8 cellular contexts compared by ENCODE assay signal in the genomic region with DNA sequence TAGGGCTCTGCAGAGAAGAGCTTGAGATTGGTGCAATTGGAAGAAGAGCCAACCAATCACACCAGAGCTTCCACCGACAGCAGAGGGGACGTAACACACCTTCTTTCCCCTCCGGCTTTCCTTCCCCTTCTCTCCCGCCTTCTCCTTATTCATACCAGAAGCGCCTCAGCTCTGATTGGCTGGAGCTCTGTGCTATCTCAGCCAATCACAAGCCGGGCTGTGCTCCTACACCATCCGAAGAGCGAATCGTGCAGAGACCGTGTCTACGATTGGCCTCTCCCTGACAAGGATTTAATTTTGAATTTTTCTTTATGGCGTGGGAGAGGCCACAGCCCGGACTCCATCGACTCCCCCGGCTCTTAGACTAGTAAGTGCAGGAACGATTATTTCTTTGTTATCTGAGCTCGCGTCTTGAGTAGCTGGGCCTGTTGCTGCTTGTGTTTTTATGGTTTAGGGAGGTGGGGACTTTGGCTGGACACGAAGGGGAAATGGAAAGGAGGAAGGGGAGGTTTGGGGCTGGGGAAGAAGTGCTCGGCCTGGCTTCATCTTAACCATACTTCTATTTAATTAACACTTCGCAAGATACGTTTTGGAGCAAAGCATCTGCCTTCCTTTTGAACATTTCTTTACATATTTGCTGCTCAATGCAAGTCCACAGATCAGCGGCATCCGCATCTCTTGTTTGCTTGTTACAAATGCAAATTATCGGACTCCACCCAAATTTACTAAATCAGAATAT. TPM values are rescaled to one million over a fixed set of nuclear protein-coding genes. Genes with fewer than 3 reads are reported as not detected.
A peak's percentile ranks its signal among the peaks of the same experiment; 100 is the strongest.
DNase-seq lines count a peak whose midpoint lies in the region; ATAC-seq and TF ChIP-seq lines count a peak whose summit lies in the region.

TSS of gene PRR11 (plus strand) at position 308 of the 739 bp plus-strand sequence. CDS start 14,007 bp downstream, outside the sequence.

- H3K27ac Mint-ChIP-seq in activated T-helper 17 cell treated with anti-CD3 and anti-CD28 coated beads, Interleukin-2, amount 50 U/mL, for 72 hours = no peak within 1 kb of the TSS
- no peak within 1 kb of the TSS for H3K27ac Mint-ChIP-seq in nephron progenitor cell

- H3K4me1 ChIP-seq in DND-41 (ENCODE audit: insufficient read depth, low read length) (peaks cover 74% of the 10 kb centered on the region), subcutaneous abdominal adipose tissue (ENCODE audit: control insufficient read depth in 5 of 5, insufficient read depth in 5 of 5, low read length in 5 of 5) (peaks cover 3 to 23% (median 17%) of the 10 kb centered on the region in 5 donors)

- H4K20me1 ChIP-seq in DND-41 (ENCODE audit: insufficient read depth, low read length) = peaks cover 18% of the 10 kb centered on the region; the same call in 1 of the 2 replicates

- peak within 1 kb of the TSS; percentile 75 for H2AFZ ChIP-seq in DND-41 (ENCODE audit: low read depth, low read length)

- TF ChIP-seq CTCF in DND-41 (IDR thresholded peaks at IDR 0.05; ENCODE audit: borderline replicate concordance, extremely low read depth, low read length, poor library complexity, severe bottlenecking) (no peak), RWPE1 (conservative IDR thresholded peaks at IDR 0.05; ENCODE audit: low read depth) (no peak), nephron progenitor cell (IDR thresholded peaks at IDR 0.05) (no peak)

- ATAC-seq in DND-41 (ENCODE audit: insufficient read depth, low read depth) (peak; percentile 89), GM21717 (IDR thresholded peaks at IDR 0.05; ENCODE audit: unreplicated experiment) (peak; percentile 85)
- peak; percentile 91 for ATAC-seq in activated T-helper 17 cell treated with anti-CD3 and anti-CD28 coated beads, Interleukin-2, amount 50 U/mL, for 72 hours (replicated peaks)

- H3K9ac ChIP-seq in DND-41 (ENCODE audit: low read depth, low read length) (peak within 1 kb of the TSS; percentile 89), subcutaneous abdominal adipose tissue (ENCODE audit: low read length in 5 of 5) (peak within 1 kb of the TSS; percentile 52 to 80 (median 75))

- H3K27me3 Mint-ChIP-seq in activated T-helper 17 cell treated with anti-CD3 and anti-CD28 coated beads, Interleukin-2, amount 50 U/mL, for 72 hours = no peaks in the 10 kb centered on the region
- H3K27me3 Mint-ChIP-seq in nephron progenitor cell (ENCODE audit: low read depth, poor library complexity) = peaks cover 2% of the 10 kb centered on the region

- H3K27me3 ChIP-seq in DND-41 (ENCODE audit: insufficient read depth, low read length, poor library complexity) (no peaks in the 10 kb centered on the region), subcutaneous abdominal adipose tissue (ENCODE audit: control insufficient read depth in 5 of 5, insufficient read depth in 4 of 5, low read length in 5 of 5) (no peaks in the 10 kb centered on the region)

- peaks cover 17% of the 10 kb centered on the region for H3K36me3 ChIP-seq in DND-41 (ENCODE audit: insufficient read depth, low read length)
- H3K36me3 ChIP-seq in subcutaneous abdominal adipose tissue (ENCODE audit: control insufficient read depth in 5 of 5, insufficient read depth in 5 of 5, low read length in 5 of 5) = no peaks in the 10 kb centered on the region

- peak within 1 kb of the TSS; percentile 96 for H3K27ac ChIP-seq in DND-41 (ENCODE audit: low read length)
- peak within 1 kb of the TSS; percentile 98 for H3K27ac ChIP-seq in RWPE1
- peak within 1 kb of the TSS; percentile 63 for H3K27ac ChIP-seq in subcutaneous abdominal adipose tissue (ENCODE audit: low read depth, low read length)

- H3K9me3 Mint-ChIP-seq in activated T-helper 17 cell treated with anti-CD3 and anti-CD28 coated beads, Interleukin-2, amount 50 U/mL, for 72 hours = no peaks in the 10 kb centered on the region
- H3K9me3 Mint-ChIP-seq in nephron progenitor cell = no peaks in the 10 kb centered on the region

- H3K4me3 ChIP-seq in DND-41 (ENCODE audit: low read depth in 1 of 2, low read length in 2 of 2) (peak within 1 kb of the TSS; percentile 70), subcutaneous abdominal adipose tissue (ENCODE audit: low read depth in 1 of 5, low read length in 5 of 5) (peak within 1 kb of the TSS; percentile 81 to 98 (median 89))
- H3K4me3 ChIP-seq in Jurkat, Clone E6-1 (ENCODE audit: low read length) = peak within 1 kb of the TSS; percentile 94

- POLR2A ChIA-PET in RWPE1 (lab: Yijun Ruan, JAX; ENCODE audit: low non-redundant PET) = interaction anchor here (1.6 kb wide), 1 partner anchor 49 kb away, joined by 5 read pairs; the partner anchor contains the start of gene TRIM37

- no peaks in the 10 kb centered on the region for H3K36me3 Mint-ChIP-seq in activated T-helper 17 cell treated with anti-CD3 and anti-CD28 coated beads, Interleukin-2, amount 50 U/mL, for 72 hours (ENCODE audit: low read depth)
- H3K36me3 Mint-ChIP-seq in nephron progenitor cell (ENCODE audit: low read depth) = peaks cover 20% of the 10 kb centered on the region

- DNase-seq in DND-41 (peak; percentile 98), RWPE1 (ENCODE audit: low spot score) (peak; percentile 96), fibroblast of the conjunctiva (ENCODE audit: low read depth) (peak; percentile 100), nephron progenitor cell (peak; percentile 89)
- DNase-seq in Jurkat, Clone E6-1 (ENCODE audit: low read depth, low spot score) = peak; percentile 100

- peak within 1 kb of the TSS; percentile 75 for H3K4me2 ChIP-seq in DND-41 (ENCODE audit: insufficient read depth, low read length)

- H3K79me2 ChIP-seq in DND-41 (ENCODE audit: insufficient read depth, low read length) = peaks cover 94% of the 10 kb centered on the region

- H3K4me3 Mint-ChIP-seq in activated T-helper 17 cell treated with anti-CD3 and anti-CD28 coated beads, Interleukin-2, amount 50 U/mL, for 72 hours = no peak within 1 kb of the TSS
- no peak within 1 kb of the TSS for H3K4me3 Mint-ChIP-seq in nephron progenitor cell

- H3K9me3 ChIP-seq in DND-41 (ENCODE audit: insufficient read depth, low read length, severe bottlenecking) = no peaks in the 10 kb centered on the region
- H3K9me3 ChIP-seq in subcutaneous abdominal adipose tissue (ENCODE audit: control insufficient read depth in 5 of 5, low read length in 5 of 5) = no peaks in the 10 kb centered on the region

- H3K4me1 Mint-ChIP-seq in activated T-helper 17 cell treated with anti-CD3 and anti-CD28 coated beads, Interleukin-2, amount 50 U/mL, for 72 hours = peaks cover 25% of the 10 kb centered on the region
- peaks cover 52% of the 10 kb centered on the region for H3K4me1 Mint-ChIP-seq in nephron progenitor cell

- CTCF ChIA-PET in RWPE1 (lab: Yijun Ruan, JAX) = interaction anchor here (0.6 kb wide), 1 partner anchor 378 kb away, joined by 5 read pairs; no protein-coding TSS in a partner anchor

RNA-seq across cellular contexts. Expression of gene PRR11, which starts in this region (rescaled TPM):
- 46.2 TPM for polyA plus RNA-seq in Jurkat, Clone E6-1 (2012; ENCODE audit: insufficient read depth, insufficient read length)
- 10 to 100 TPM; 74.5 to 76.9 TPM for total RNA-seq in activated T-helper 17 cell treated with anti-CD3 and anti-CD28 coated beads, Interleukin-2, amount 50 U/mL, for 72 hours

Comparison
In these comparisons a context has a peak if more than half of its experiments do, and no peak if none do; other contexts are left out.
1. Peak in every context shown above with its lines: DNase-seq, ATAC-seq, H3K4me3 ChIP-seq and H3K27ac ChIP-seq.